Comparison of ENCODE assay signal across 8 cellular contexts in genomic region chr1:233328661-233329498, GRCh38. TPM values are rescaled to one million over a fixed set of nuclear protein-coding genes. Genes with fewer than 3 reads are reported as not detected.
DNase-seq lines count a peak whose midpoint lies in the region; ATAC-seq, FAIRE-seq and TF ChIP-seq lines count a peak whose summit lies in the region.

No MANE protein-coding gene starts in this region.

- no peak for FAIRE-seq in pancreas (lab: Jason Lieb, UNC)

- 44% methylated on average over 30 of the region's 40 CpGs for WGBS in SK-N-SH (ENCODE audit: low lambda C conversion rate)
- WGBS in esophagus, 2 donors = 25 to 31% methylated on average over 39 to 40 of the region's 40 CpGs
- 3% methylated on average over 37 to 40 of the region's 40 CpGs for WGBS in pancreas, 2 donors

- H3K27me3 ChIP-seq in SK-N-SH (ENCODE audit: insufficient read depth) = peaks cover 8% of the 10 kb centered on the region
- H3K27me3 ChIP-seq in esophagus (ENCODE audit: control insufficient read depth in 1 of 2, insufficient read depth in 2 of 2, low read length in 2 of 2) = no peaks in the 10 kb centered on the region
- no peaks in the 10 kb centered on the region for H3K27me3 ChIP-seq in pancreas
- peaks cover 46% of the 10 kb centered on the region for H3K27me3 ChIP-seq in BE2C

- TF ChIP-seq EP300 in SK-N-SH (IDR thresholded peaks at IDR 0.05; ENCODE audit: borderline replicate concordance in 1 of 2, low read depth in 1 of 2, low read length in 1 of 2) = no peak

- POLR2A ChIA-PET in SK-N-SH (lab: Yijun Ruan, JAX) = no interaction called here

- CTCF ChIA-PET in SK-N-SH (lab: Yijun Ruan, JAX) = no interaction called here

- TF ChIP-seq CTCF in SK-N-SH (IDR thresholded peaks at IDR 0.05) (no peak), pancreas (IDR thresholded peaks at IDR 0.05) (no peak), BE2C (IDR thresholded peaks at IDR 0.05; ENCODE audit: low read depth, low read length) (no peak)

- DNase-seq in SK-N-SH (no peak), SK-N-DZ (ENCODE audit: low spot score) (peak; percentile 8), pancreas (peak; percentile 35 to 83 (median 56)), BE2C (no peak), GDM1 (lab: John Stamatoyannopoulos, UW) (no peak)

- H3K27ac ChIP-seq in SK-N-SH (ENCODE audit: low read depth in 2 of 2, low read length in 1 of 2) (no peak overlapping the region), esophagus (ENCODE audit: low read depth in 2 of 2, low read length in 1 of 2) (no peak overlapping the region), pancreas (peak overlapping the region; percentile 89 to 95 (median 94))

- peak overlapping the region; percentile 78; the same call in 1 of the 2 replicates for H2AFZ ChIP-seq in SK-N-SH (ENCODE audit: low read depth)

- no peaks in the 10 kb centered on the region for H3K9me2 ChIP-seq in SK-N-SH

- no peak for TF ChIP-seq RAD21 in SK-N-SH (IDR thresholded peaks at IDR 0.05; ENCODE audit: low read length)

- H3K4me3 ChIP-seq in SK-N-SH (ENCODE audit: low read depth in 2 of 2, low read length in 1 of 2) = peak overlapping the region; percentile 55 to 56
- H3K4me3 ChIP-seq in esophagus (ENCODE audit: low read depth in 1 of 2, low read length in 2 of 2) = peak overlapping the region; percentile 65 to 80
- H3K4me3 ChIP-seq in pancreas = peak overlapping the region; percentile 38 to 93 (median 65)
- H3K4me3 ChIP-seq in BE2C (ENCODE audit: low read depth, low read length) = no peak overlapping the region

- ATAC-seq in SK-N-SH treated with all-trans-retinoic acid at 6 μM for 48 hours = no peak
- ATAC-seq in pancreas = peak; percentile 6 to 34 (median 10)
- ATAC-seq in HG02763 (IDR thresholded peaks at IDR 0.05; ENCODE audit: unreplicated experiment) = no peak

- peak overlapping the region; percentile 87 for H3K4me2 ChIP-seq in SK-N-SH

- intact Hi-C loops in pancreas (cut with DNase I) = no loop called here

- H3K79me2 ChIP-seq in SK-N-SH (ENCODE audit: insufficient read depth) = no peaks in the 10 kb centered on the region

- H4K20me1 ChIP-seq in SK-N-SH (ENCODE audit: insufficient read depth) = no peaks in the 10 kb centered on the region

- peaks cover 11% of the 10 kb centered on the region for H3F3A ChIP-seq in SK-N-SH (replicated peaks; ENCODE audit: insufficient read depth)

- H3K4me1 ChIP-seq in SK-N-SH (ENCODE audit: control insufficient read depth in 1 of 2, insufficient read depth in 2 of 2, low read depth in 1 of 2, low read length in 1 of 2) = peaks cover 0 to 14% of the 10 kb centered on the region in 2 experiments; a peak in 1 of 4 replicates
- H3K4me1 ChIP-seq in esophagus (ENCODE audit: control insufficient read depth in 2 of 2, insufficient read depth in 2 of 2, low read length in 1 of 2) = peaks cover 4 to 6% of the 10 kb centered on the region in 2 donors
- peaks cover 0 to 31% (median 6%) of the 10 kb centered on the region in 3 donors for H3K4me1 ChIP-seq in pancreas
- H3K4me1 ChIP-seq in BE2C = no peaks in the 10 kb centered on the region

- no peak overlapping the region for H3K9ac ChIP-seq in SK-N-SH

- H3K36me3 ChIP-seq in SK-N-SH (replicated peaks in 1 of 2; ENCODE audit: control insufficient read depth in 1 of 2, insufficient read depth in 2 of 2, low read length in 1 of 2) (no peaks in the 10 kb centered on the region), esophagus (ENCODE audit: control insufficient read depth in 2 of 2, insufficient read depth in 2 of 2, low read length in 1 of 2) (no peaks in the 10 kb centered on the region), pancreas (no peaks in the 10 kb centered on the region), BE2C (no peaks in the 10 kb centered on the region)

- H3K9me3 ChIP-seq in SK-N-SH (no peaks in the 10 kb centered on the region), esophagus (ENCODE audit: control insufficient read depth in 2 of 2, insufficient read depth in 1 of 2, low read depth in 1 of 2, low read length in 1 of 2) (no peaks in the 10 kb centered on the region), pancreas (no peaks in the 10 kb centered on the region), BE2C (no peaks in the 10 kb centered on the region)

TF ChIP-seq in SK-N-SH, 30 proteins besides CTCF, POLR2A, EP300 and RAD21 (continues in another document):
- TF ChIP-seq RFX5 (IDR thresholded peaks at IDR 0.05; ENCODE audit: low read length) = no peak
- no peak for TF ChIP-seq SMC3 (IDR thresholded peaks at IDR 0.05; ENCODE audit: low read depth, low read length)
- TF ChIP-seq RCOR1 (IDR thresholded peaks at IDR 0.05; ENCODE audit: low read length) = no peak
- TF ChIP-seq POLR2AphosphoS5 (IDR thresholded peaks at IDR 0.05; ENCODE audit: low read depth, low read length) = no peak
- TF ChIP-seq IRF3 (IDR thresholded peaks at IDR 0.05; ENCODE audit: low read depth, low read length) = no peak
- TF ChIP-seq MAX (IDR thresholded peaks at IDR 0.05; ENCODE audit: low read depth) = no peak
- TF ChIP-seq PBX3 (IDR thresholded peaks at IDR 0.05) = no peak

TF ChIP-seq in SK-N-SH treated with all-trans-retinoic acid at 6 μM for 48 hours, 23 proteins besides CTCF, POLR2A, EP300 and RAD21:
- TF ChIP-seq ZFP3 (CRISPR knock-in tag; IDR thresholded peaks at IDR 0.05) (no peak), ARNTL (CRISPR knock-in tag; IDR thresholded peaks at IDR 0.05; ENCODE audit: borderline replicate concordance, low read depth) (no peak), BACH2 (CRISPR knock-in tag; IDR thresholded peaks at IDR 0.05; ENCODE audit: borderline replicate concordance) (no peak), TCF4 (CRISPR knock-in tag; IDR thresholded peaks at IDR 0.05; ENCODE audit: borderline replicate concordance) (no peak), SNAI2 (CRISPR knock-in tag; IDR thresholded peaks at IDR 0.05) (no peak), PATZ1 (CRISPR knock-in tag; IDR thresholded peaks at IDR 0.05; ENCODE audit: borderline replicate concordance) (no peak), OSR1 (CRISPR knock-in tag; IDR thresholded peaks at IDR 0.05) (no peak)

RNA-seq across cellular contexts. Expression of gene MAP3K21, which starts 1.4 kb away (rescaled TPM):
- polyA plus RNA-seq in SK-N-SH (2012; rRNA removed) = 0.33 and 0.42 TPM in 2 replicates
- 0.37 and 0.39 TPM in 2 replicates for polyA plus RNA-seq in SK-N-SH (2012; cell fraction: cytosol; rRNA removed)
- polyA plus RNA-seq in SK-N-SH (2012; cell fraction: nucleus; rRNA removed) = 0.61 and 0.82 TPM in 2 replicates
- 2.9 and 3.2 TPM in 2 replicates for polyA plus RNA-seq in SK-N-DZ (2014; cell fraction: cytosol; rRNA removed)
- 3.7 and 5.5 TPM in 2 replicates for polyA plus RNA-seq in SK-N-DZ (2014; cell fraction: nucleus; rRNA removed)
- polyA plus RNA-seq in esophagus = 1 to 10 TPM; 1.4 TPM
- 10 to 100 TPM; 12.6 to 18.8 (median 15.3) TPM for total RNA-seq in pancreas
- polyA plus RNA-seq in pancreas = 10 to 100 TPM in 1 of 2 donors, 1 to 10 TPM in 1; 9.7 to 22.0 TPM
- not detected for polyA plus RNA-seq in BE2C (2012; ENCODE audit: insufficient read depth, insufficient read length, low read depth)

RNA-seq across cellular contexts. Expression of gene PCNX2, which starts 33.4 kb away (rescaled TPM):
- 10.6 and 11.2 TPM in 2 replicates for polyA plus RNA-seq in SK-N-SH (2012; rRNA removed)
- 7.6 and 8.3 TPM in 2 replicates for polyA plus RNA-seq in SK-N-SH (2012; cell fraction: cytosol; rRNA removed)
- polyA plus RNA-seq in SK-N-SH (2012; cell fraction: nucleus; rRNA removed) = 37.9 and 43.7 TPM in 2 replicates
- polyA plus RNA-seq in SK-N-DZ (2014; cell fraction: cytosol; rRNA removed) = 6.2 and 8.2 TPM in 2 replicates
- polyA plus RNA-seq in SK-N-DZ (2014; cell fraction: nucleus; rRNA removed) = 13.3 and 38.1 TPM in 2 replicates
- 1 to 10 TPM; 3.2 to 4.3 TPM for polyA plus RNA-seq in esophagus
- total RNA-seq in pancreas = 10 to 100 TPM in 2 of 6 donors, 1 to 10 TPM in 4; 7.6 to 13.4 (median 8.7) TPM
- polyA plus RNA-seq in pancreas = 10 to 100 TPM in 1 of 2 donors, 1 to 10 TPM in 1; 5.5 to 25.9 TPM
- polyA plus RNA-seq in BE2C (2012; ENCODE audit: insufficient read depth, insufficient read length, low read depth) = 21.5 TPM

Comparison
In these comparisons a context has a peak if more than half of its experiments do, and no peak if none do; other contexts are left out.
1. DNase-seq: peak in SK-N-DZ (single experiment) and pancreas (6 of 6); none in SK-N-SH (single experiment), BE2C (single experiment) and GDM1 (single experiment).
2. H3K27ac ChIP-seq: peak in pancreas (4 of 4); none in SK-N-SH (0 of 2) and esophagus (0 of 2).
3. ATAC-seq: peak in pancreas (4 of 4); none in SK-N-SH treated with all-trans-retinoic acid at 6 μM for 48 hours (single experiment) and HG02763 (single experiment).
4. RNA of gene MAP3K21, which starts 1.4 kb away (polyA plus RNA-seq): 9.7 to 22.0 TPM in pancreas; 1.4 TPM in esophagus and 0.33 to 0.82 TPM in SK-N-SH; every median in the first group is over 4 times any median in the second.